8 cellular contexts compared by ENCODE assay signal in genomic region chr6:137641474-137642077, GRCh38.
DNase-seq lines count a peak whose midpoint lies in the region; ATAC-seq and TF ChIP-seq lines count a peak whose summit lies in the region.

No MANE protein-coding gene starts in this region.

- POLR2A ChIA-PET in HEK293T (lab: Yijun Ruan, JAX), result no interaction called here

- CTCF ChIA-PET in HEK293T (lab: Yijun Ruan, JAX), result interaction anchor here (0.8 to 1.0 kb wide), 3 partner anchors 91 to 798 kb away, joined by 3 to 4 read pairs (median 3); no protein-coding TSS in a partner anchor

- DNase-seq in DMS53 treated with DMSO at 0.1 percent for 48 hours (lab: John Stamatoyannopoulos, UW; ENCODE audit: unreplicated experiment) (peak; percentile 47), HEK293T (ENCODE audit: extremely low spot score) (peak; percentile 74), NCI-H146 (lab: John Stamatoyannopoulos, UW) (peak; percentile 74), T-helper 9 cell (peak; percentile 47), astrocyte of the hippocampus (ENCODE audit: low read depth, low spot score) (peak; percentile 86), iPS DF 4.7 (ENCODE audit: extremely low read depth, low spot score) (peak; percentile 46)
- DNase-seq in stimulated activated CD4-positive, alpha-beta T cell treated with anti-CD3 and anti-CD28 coated beads, Interleukin-12 subunit alpha, Interleukin-12 subunit beta, amount 100 ng/mL, for 4 hours, result peak; percentile 50

- no peak for ATAC-seq in GM19328 (IDR thresholded peaks at IDR 0.05; ENCODE audit: unreplicated experiment)

TF ChIP-seq in HEK293T, 16 proteins besides CTCF, POLR2A, EP300 and RAD21:
- peak; percentile 48; the same call in 1 of the 2 replicates for TF ChIP-seq ZNF384 (IDR thresholded peaks at IDR 0.05)
- TF ChIP-seq BHLHE40 (IDR thresholded peaks at IDR 0.05; ENCODE audit: borderline replicate concordance), result no peak
- no peak for TF ChIP-seq SP1 (IDR thresholded peaks at IDR 0.05)
- TF ChIP-seq CTBP1 (IDR thresholded peaks at IDR 0.05; ENCODE audit: borderline replicate concordance), result no peak
- TF ChIP-seq PKNOX1 (IDR thresholded peaks at IDR 0.05), result no peak
